Comparison of ENCODE assay signal across 15 cellular contexts in the genomic region with DNA sequence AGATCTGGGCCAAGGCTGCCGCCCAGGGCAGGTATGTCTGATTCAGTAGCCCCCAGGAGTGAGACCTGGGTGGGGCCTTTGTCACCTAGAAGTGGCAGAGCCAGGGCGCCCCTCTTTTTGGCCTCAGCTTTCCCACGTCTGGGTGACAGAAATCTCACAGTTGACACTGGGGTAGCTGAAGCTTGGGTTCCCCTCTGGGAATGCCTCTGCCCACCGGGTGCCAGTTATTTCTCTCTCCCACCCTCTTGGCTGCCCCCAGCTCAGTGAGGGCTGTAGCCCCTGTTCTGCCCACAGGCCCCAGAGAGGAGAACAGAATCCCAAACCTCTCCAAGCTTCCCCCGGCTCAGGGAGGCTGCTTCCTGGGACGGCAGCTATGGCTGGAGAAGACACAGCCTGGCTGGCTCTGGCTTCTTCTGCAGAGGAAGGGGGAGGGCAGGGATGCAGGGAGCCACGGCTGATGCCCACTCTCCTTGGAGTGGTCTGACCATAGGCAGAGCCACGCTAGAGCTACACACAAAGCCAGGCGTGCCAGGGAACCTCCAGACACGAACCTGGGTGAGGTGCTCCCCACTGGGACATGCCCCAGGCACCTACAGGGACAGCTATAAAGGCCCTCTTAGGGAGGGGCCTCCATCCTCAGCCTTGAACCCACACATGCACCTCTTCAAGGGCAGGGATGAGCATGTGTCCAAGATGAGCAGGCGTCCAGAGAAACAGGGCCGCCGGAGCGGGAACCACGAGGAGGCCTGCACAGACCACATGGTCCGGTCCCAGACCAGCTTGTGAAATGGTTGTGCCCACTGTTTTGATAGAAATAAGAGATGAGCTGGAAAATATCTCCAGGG. TPM values are rescaled to one million over a fixed set of nuclear protein-coding genes. Genes with fewer than 3 reads are reported as not detected.
DNase-seq lines count a peak whose midpoint lies in the region; ATAC-seq and TF ChIP-seq lines count a peak whose summit lies in the region.
"Had no signal": no experiment of that assay in that cellular context is flagged by ENCODE, and none has a peak within 500 bp of the region (broad histone marks: within the 10 kb centered on the region; RNA-seq: fewer than 3 reads in every experiment).

No MANE protein-coding gene starts in this region.

- no peak for ATAC-seq in activated CD8-positive, alpha-beta T cell treated with anti-CD3 and anti-CD28 coated beads, Interleukin-2, amount 10 ng/mL, durations not matched to agents 7 days and 5 days
- ATAC-seq in activated CD8-positive, alpha-beta T cell treated with anti-CD3 and anti-CD28 coated beads for 36 hours = no peak
- ATAC-seq in WTC11 (no peak), HG03457 (IDR thresholded peaks at IDR 0.05; ENCODE audit: unreplicated experiment) (no peak), GM18870 (IDR thresholded peaks at IDR 0.05; ENCODE audit: unreplicated experiment) (no peak)
- ATAC-seq: A549 had no signal

- intact Hi-C loops in activated CD8-positive, alpha-beta T cell treated with anti-CD3 and anti-CD28 coated beads for 36 hours (cut with micrococcal nuclease) = no loop called here
- intact Hi-C loops in left ventricle myocardium inferior (cut with micrococcal nuclease) = no loop called here

- CTCF ChIA-PET in activated CD8-positive, alpha-beta T cell treated with anti-CD3 and anti-CD28 coated beads, Interleukin-2, amount 10 ng/mL, durations not matched to agents 7 days and 5 days (lab: Charles Lee) = interaction anchor here (0.9 to 3.9 kb wide), 2 partner anchors 111 to 150 kb away, joined by 3 to 16 read pairs; no protein-coding TSS in a partner anchor
- CTCF ChIA-PET in activated CD8-positive, alpha-beta T cell treated with anti-CD3 and anti-CD28 coated beads for 36 hours (lab: Charles Lee) = interaction anchor here (1.2 to 1.6 kb wide), 2 partner anchors 110 to 117 kb away, joined by 4 to 6 read pairs; no protein-coding TSS in a partner anchor
- CTCF ChIA-PET in WTC11 (lab: Charles Lee) = interaction anchor here (0.7 to 5.4 kb wide), 6 partner anchors 11 to 152 kb away, joined by 3 to 33 read pairs (median 4); no protein-coding TSS in a partner anchor

- H3K27ac Mint-ChIP-seq in activated CD8-positive, alpha-beta T cell treated with anti-CD3 and anti-CD28 coated beads, Interleukin-2, amount 10 ng/mL, durations not matched to agents 7 days and 5 days = peak overlapping the region; percentile 12
- no peak overlapping the region for H3K27ac Mint-ChIP-seq in activated CD8-positive, alpha-beta T cell treated with anti-CD3 and anti-CD28 coated beads for 36 hours
- H3K27ac Mint-ChIP-seq in WTC11 = 0 out of 2 replicates have a peak overlapping the region, but pooled peaks have one; percentile 38

- peaks cover 8% of the 10 kb centered on the region for H3K4me1 ChIP-seq in left ventricle myocardium inferior
- H3K4me1 ChIP-seq: A549, SJSA1 had no signal

- H3K27me3 ChIP-seq in left ventricle myocardium inferior (ENCODE audit: low read depth) = no peaks in the 10 kb centered on the region
- H3K27me3 ChIP-seq: SJSA1 had no signal

- POLR2A ChIA-PET in activated CD8-positive, alpha-beta T cell treated with anti-CD3 and anti-CD28 coated beads, Interleukin-2, amount 10 ng/mL, durations not matched to agents 7 days and 5 days (lab: Charles Lee) = no interaction called here
- POLR2A ChIA-PET in activated CD8-positive, alpha-beta T cell treated with anti-CD3 and anti-CD28 coated beads for 36 hours (lab: Charles Lee) = interaction anchor here (1.1 kb wide), 1 partner anchor 128 kb away, joined by 3 read pairs; no protein-coding TSS in a partner anchor
- POLR2A ChIA-PET in WTC11 (lab: Charles Lee) = no interaction called here

- no peak for TF ChIP-seq CTCF in activated CD8-positive, alpha-beta T cell treated with anti-CD3 and anti-CD28 coated beads for 36 hours (IDR thresholded peaks at IDR 0.05)
- no peak for TF ChIP-seq CTCF in WTC11 (IDR thresholded peaks at IDR 0.05)
- TF ChIP-seq CTCF in left ventricle myocardium inferior (IDR thresholded peaks at IDR 0.05; ENCODE audit: borderline replicate concordance) = no peak

- no peak overlapping the region for H3K4me3 Mint-ChIP-seq in activated CD8-positive, alpha-beta T cell treated with anti-CD3 and anti-CD28 coated beads, Interleukin-2, amount 10 ng/mL, durations not matched to agents 7 days and 5 days
- no peak overlapping the region for H3K4me3 Mint-ChIP-seq in activated CD8-positive, alpha-beta T cell treated with anti-CD3 and anti-CD28 coated beads for 36 hours
- H3K4me3 Mint-ChIP-seq in WTC11 = no peak overlapping the region

- no peak for DNase-seq in activated CD8-positive, alpha-beta T cell treated with anti-CD3 and anti-CD28 coated beads, Interleukin-2, amount 10 ng/mL, durations not matched to agents 7 days and 5 days
- no peak for DNase-seq in activated CD8-positive, alpha-beta T cell treated with anti-CD3 and anti-CD28 coated beads for 36 hours
- DNase-seq in WTC11 (ENCODE audit: low spot score) = peak; percentile 7
- peak; percentile 9 for DNase-seq in left ventricle myocardium inferior
- DNase-seq in stimulated activated CD8-positive, alpha-beta memory T cell treated with anti-CD3 and anti-CD28 coated beads, Interleukin-4, amount 100 ng/mL, for 48 hours = peak; percentile 21
- no peak for DNase-seq in NCI-H1048 (lab: John Stamatoyannopoulos, UW)
- DNase-seq: Calu3, NCI-H1417 treated with DMSO at 0.1 percent for 48 hours, NCI-H748 treated with DMSO at 0.1 percent for 48 hours, retina had no signal

- H3K9me3 Mint-ChIP-seq in activated CD8-positive, alpha-beta T cell treated with anti-CD3 and anti-CD28 coated beads, Interleukin-2, amount 10 ng/mL, durations not matched to agents 7 days and 5 days (ENCODE audit: insufficient read depth) = no peaks in the 10 kb centered on the region
- H3K9me3 Mint-ChIP-seq in activated CD8-positive, alpha-beta T cell treated with anti-CD3 and anti-CD28 coated beads for 36 hours = no peaks in the 10 kb centered on the region
- H3K9me3 Mint-ChIP-seq in WTC11 = no peaks in the 10 kb centered on the region

- peaks cover 21% of the 10 kb centered on the region for H3K4me1 Mint-ChIP-seq in activated CD8-positive, alpha-beta T cell treated with anti-CD3 and anti-CD28 coated beads, Interleukin-2, amount 10 ng/mL, durations not matched to agents 7 days and 5 days (ENCODE audit: low read depth)
- peaks cover 4% of the 10 kb centered on the region for H3K4me1 Mint-ChIP-seq in activated CD8-positive, alpha-beta T cell treated with anti-CD3 and anti-CD28 coated beads for 36 hours (ENCODE audit: low read depth)
- H3K4me1 Mint-ChIP-seq in WTC11 = peaks cover 3% of the 10 kb centered on the region; the same call in 1 of the 2 replicates

- H3K27ac ChIP-seq in left ventricle myocardium inferior (replicated peaks) = no peak overlapping the region
- H3K27ac ChIP-seq: A549, SJSA1, thoracic aorta had no signal

- H3K36me3 ChIP-seq in left ventricle myocardium inferior = peaks cover 2% of the 10 kb centered on the region
- H3K36me3 ChIP-seq: SJSA1, thoracic aorta had no signal

- H3K9me3 ChIP-seq in left ventricle myocardium inferior (replicated peaks) = no peaks in the 10 kb centered on the region
- H3K9me3 ChIP-seq: A549, SJSA1, thoracic aorta had no signal

- no peak overlapping the region for H3K4me3 ChIP-seq in left ventricle myocardium inferior
- H3K4me3 ChIP-seq: A549, SJSA1, thoracic aorta had no signal

- no peaks in the 10 kb centered on the region for H3K36me3 Mint-ChIP-seq in activated CD8-positive, alpha-beta T cell treated with anti-CD3 and anti-CD28 coated beads, Interleukin-2, amount 10 ng/mL, durations not matched to agents 7 days and 5 days (ENCODE audit: low read depth)
- no peaks in the 10 kb centered on the region for H3K36me3 Mint-ChIP-seq in activated CD8-positive, alpha-beta T cell treated with anti-CD3 and anti-CD28 coated beads for 36 hours (ENCODE audit: low read depth)
- no peaks in the 10 kb centered on the region for H3K36me3 Mint-ChIP-seq in WTC11

- no peaks in the 10 kb centered on the region for H3K27me3 Mint-ChIP-seq in activated CD8-positive, alpha-beta T cell treated with anti-CD3 and anti-CD28 coated beads, Interleukin-2, amount 10 ng/mL, durations not matched to agents 7 days and 5 days (ENCODE audit: low read depth)
- no peaks in the 10 kb centered on the region for H3K27me3 Mint-ChIP-seq in activated CD8-positive, alpha-beta T cell treated with anti-CD3 and anti-CD28 coated beads for 36 hours
- H3K27me3 Mint-ChIP-seq in WTC11 (ENCODE audit: low read depth) = no peaks in the 10 kb centered on the region

TF ChIP-seq in WTC11, 78 proteins besides CTCF, POLR2A, EP300 and RAD21 (continues in another document):
- TF ChIP-seq, protein P1, sequence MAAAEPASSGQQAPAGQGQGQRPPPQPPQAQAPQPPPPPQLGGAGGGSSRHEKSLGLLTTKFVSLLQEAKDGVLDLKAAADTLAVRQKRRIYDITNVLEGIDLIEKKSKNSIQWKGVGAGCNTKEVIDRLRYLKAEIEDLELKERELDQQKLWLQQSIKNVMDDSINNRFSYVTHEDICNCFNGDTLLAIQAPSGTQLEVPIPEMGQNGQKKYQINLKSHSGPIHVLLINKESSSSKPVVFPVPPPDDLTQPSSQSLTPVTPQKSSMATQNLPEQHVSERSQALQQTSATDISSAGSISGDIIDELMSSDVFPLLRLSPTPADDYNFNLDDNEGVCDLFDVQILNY (CRISPR knock-in tag; IDR thresholded peaks at IDR 0.05) = no peak
- no peak for TF ChIP-seq TEAD1 (CRISPR knock-in tag; IDR thresholded peaks at IDR 0.05)
- TF ChIP-seq, protein P2, sequence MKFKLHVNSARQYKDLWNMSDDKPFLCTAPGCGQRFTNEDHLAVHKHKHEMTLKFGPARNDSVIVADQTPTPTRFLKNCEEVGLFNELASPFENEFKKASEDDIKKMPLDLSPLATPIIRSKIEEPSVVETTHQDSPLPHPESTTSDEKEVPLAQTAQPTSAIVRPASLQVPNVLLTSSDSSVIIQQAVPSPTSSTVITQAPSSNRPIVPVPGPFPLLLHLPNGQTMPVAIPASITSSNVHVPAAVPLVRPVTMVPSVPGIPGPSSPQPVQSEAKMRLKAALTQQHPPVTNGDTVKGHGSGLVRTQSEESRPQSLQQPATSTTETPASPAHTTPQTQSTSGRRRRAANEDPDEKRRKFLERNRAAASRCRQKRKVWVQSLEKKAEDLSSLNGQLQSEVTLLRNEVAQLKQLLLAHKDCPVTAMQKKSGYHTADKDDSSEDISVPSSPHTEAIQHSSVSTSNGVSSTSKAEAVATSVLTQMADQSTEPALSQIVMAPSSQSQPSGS (CRISPR knock-in tag; IDR thresholded peaks at IDR 0.05; ENCODE audit: borderline replicate concordance, low read depth) = no peak
- TF ChIP-seq, protein P3, sequence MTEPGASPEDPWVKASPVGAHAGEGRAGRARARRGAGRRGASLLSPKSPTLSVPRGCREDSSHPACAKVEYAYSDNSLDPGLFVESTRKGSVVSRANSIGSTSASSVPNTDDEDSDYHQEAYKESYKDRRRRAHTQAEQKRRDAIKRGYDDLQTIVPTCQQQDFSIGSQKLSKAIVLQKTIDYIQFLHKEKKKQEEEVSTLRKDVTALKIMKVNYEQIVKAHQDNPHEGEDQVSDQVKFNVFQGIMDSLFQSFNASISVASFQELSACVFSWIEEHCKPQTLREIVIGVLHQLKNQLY (CRISPR knock-in tag; IDR thresholded peaks at IDR 0.05) = no peak

RNA-seq across cellular contexts. Expression of a gene that starts 51.7 kb away (rescaled TPM):
- 1 to 10 TPM in 1 of 2 experiments, under 1 TPM in 1; 0.70 to 1.2 TPM for total RNA-seq in activated CD8-positive, alpha-beta T cell treated with anti-CD3 and anti-CD28 coated beads, Interleukin-2, amount 10 ng/mL, durations not matched to agents 7 days and 5 days
- total RNA-seq in activated CD8-positive, alpha-beta T cell treated with anti-CD3 and anti-CD28 coated beads for 36 hours = 1 to 10 TPM; 5.5 to 6.0 TPM
- 1.3 to 1.8 TPM (median 1.3 TPM) in 3 replicates for total RNA-seq in WTC11 (2021)
- total RNA-seq in left ventricle myocardium inferior = 1.9 TPM
- total RNA-seq: SJSA1 had no signal

Comparison
In these comparisons a context has a peak if more than half of its experiments do, and no peak if none do; other contexts are left out.
1. DNase-seq: peak in WTC11 (single experiment), left ventricle myocardium inferior (single experiment) and stimulated activated CD8-positive, alpha-beta memory T cell treated with anti-CD3 and anti-CD28 coated beads, Interleukin-4, amount 100 ng/mL, for 48 hours (single experiment); none in activated CD8-positive, alpha-beta T cell treated with anti-CD3 and anti-CD28 coated beads, Interleukin-2, amount 10 ng/mL, durations not matched to agents 7 days and 5 days (single experiment), activated CD8-positive, alpha-beta T cell treated with anti-CD3 and anti-CD28 coated beads for 36 hours (single experiment) and NCI-H1048 (single experiment).